In genomic region chr5:136070486-136071285, GRCh38 we compare ENCODE assay signal across 2 cellular contexts.
A peak's percentile ranks its signal among the peaks of the same experiment; 100 is the strongest.
TF ChIP-seq lines count a peak whose summit lies in the region.

No MANE protein-coding gene starts in this region.

TF ChIP-seq in SK-N-SH, 30 proteins besides CTCF, POLR2A, EP300 and RAD21:
- TF ChIP-seq GABPA (IDR thresholded peaks at IDR 0.05; ENCODE audit: low read depth) = no peak
- TF ChIP-seq POLR2AphosphoS5 (IDR thresholded peaks at IDR 0.05; ENCODE audit: low read depth, low read length) = 0 out of 2 replicates have a peak, but pooled peaks have one; percentile 4
TF ChIP-seq in SK-N-SH: peak in this region for 1.

TF ChIP-seq in SK-N-SH treated with all-trans-retinoic acid at 6 μM for 48 hours, 23 proteins besides CTCF, POLR2A, EP300 and RAD21:
- TF ChIP-seq ZNF70 (CRISPR knock-in tag; IDR thresholded peaks at IDR 0.05) (no peak), BACH2 (CRISPR knock-in tag; IDR thresholded peaks at IDR 0.05; ENCODE audit: borderline replicate concordance) (no peak), TCF4 (CRISPR knock-in tag; IDR thresholded peaks at IDR 0.05; ENCODE audit: borderline replicate concordance) (no peak), CSDC2 (CRISPR knock-in tag; IDR thresholded peaks at IDR 0.05) (no peak), ZC3H10 (CRISPR knock-in tag; IDR thresholded peaks at IDR 0.05) (no peak), CSRNP3 (CRISPR knock-in tag; IDR thresholded peaks at IDR 0.05) (no peak)
